In genomic region chr5:1182633-1183423, GRCh38 we compare ENCODE assay signal across 15 cellular contexts. TPM values are rescaled to one million over a fixed set of nuclear protein-coding genes. Genes with fewer than 3 reads are reported as not detected.
DNase-seq lines count a peak whose midpoint lies in the region; ATAC-seq, FAIRE-seq and TF ChIP-seq lines count a peak whose summit lies in the region.
"Had no signal": no experiment of that assay in that cellular context is flagged by ENCODE, and none has a peak within 500 bp of the region (broad histone marks: within the 10 kb centered on the region; RNA-seq: fewer than 3 reads in every experiment).

No MANE protein-coding gene starts in this region.

- H3K79me2 ChIP-seq in neural progenitor cell (ENCODE audit: low read depth) = no peaks in the 10 kb centered on the region

- H3K27me3 Mint-ChIP-seq in neural progenitor cell (ENCODE audit: insufficient read depth, low read depth) = no peaks in the 10 kb centered on the region
- H3K27me3 Mint-ChIP-seq in activated T-helper 2 cell treated with anti-CD3 and anti-CD28 coated beads, Interferon-gamma antibody, Interleukin-2, Interleukin-4, amounts not matched to agents 10 μg/mL and 5 μg/mL and 100 μg/mL, durations not matched to agents 14 hours and 24 hours and 36 hours (ENCODE audit: low read depth) = no peaks in the 10 kb centered on the region
- no peaks in the 10 kb centered on the region for H3K27me3 Mint-ChIP-seq in stimulated activated naive B cell treated with anti-CD40 and anti-IgM and Interleukin-4, amounts not matched to agents 10 μg/mL and 1 μg/mL and 100 μg/mL, for 72 hours
- H3K27me3 Mint-ChIP-seq: activated CD8-positive, alpha-beta T cell treated with anti-CD3 and anti-CD28 coated beads for 36 hours; activated naive CD8-positive, alpha-beta T cell had no signal

- H3K36me3 ChIP-seq in BLaER1 = no peaks in the 10 kb centered on the region
- no peaks in the 10 kb centered on the region for H3K36me3 ChIP-seq in neural progenitor cell

- H3K36me3 Mint-ChIP-seq in neural progenitor cell = no peaks in the 10 kb centered on the region
- no peaks in the 10 kb centered on the region for H3K36me3 Mint-ChIP-seq in activated T-helper 2 cell treated with anti-CD3 and anti-CD28 coated beads, Interferon-gamma antibody, Interleukin-2, Interleukin-4, amounts not matched to agents 10 μg/mL and 5 μg/mL and 100 μg/mL, durations not matched to agents 14 hours and 24 hours and 36 hours (ENCODE audit: low read depth)
- no peaks in the 10 kb centered on the region for H3K36me3 Mint-ChIP-seq in stimulated activated naive B cell treated with anti-CD40 and anti-IgM and Interleukin-4, amounts not matched to agents 10 μg/mL and 1 μg/mL and 100 μg/mL, for 72 hours
- H3K36me3 Mint-ChIP-seq: activated naive CD8-positive, alpha-beta T cell had no signal

- H4K20me1 ChIP-seq in BLaER1 (no peaks in the 10 kb centered on the region; the same call in 1 of the 2 replicates), neural progenitor cell (ENCODE audit: low read depth) (no peaks in the 10 kb centered on the region)

- H2AFZ ChIP-seq in neural progenitor cell (replicated peaks) = no peak overlapping the region

- peak; percentile 99 for DNase-seq in SK-MEL-5 (ENCODE audit: low read depth, low spot score)
- DNase-seq in right cardiac atrium = peak; percentile 10 to 53 (median 33)
- no peak for DNase-seq in neural progenitor cell (ENCODE audit: low spot score)
- DNase-seq in activated T-helper 2 cell treated with anti-CD3 and anti-CD28 coated beads, Interferon-gamma antibody, Interleukin-2, Interleukin-4, amounts not matched to agents 10 μg/mL and 5 μg/mL and 100 μg/mL, durations not matched to agents 14 hours and 24 hours and 36 hours (ENCODE audit: low spot score) = no peak
- no peak for DNase-seq in RCC 7860 (ENCODE audit: low spot score)
- DNase-seq in stimulated activated naive B cell treated with anti-CD40 and anti-IgM and Interleukin-4, amounts not matched to agents 10 μg/mL and 1 μg/mL and 100 μg/mL, for 72 hours = no peak
- no peak for DNase-seq in NAMALWA (ENCODE audit: low spot score)
- DNase-seq: activated CD8-positive, alpha-beta T cell treated with anti-CD3 and anti-CD28 coated beads for 36 hours; NCI-H1048; stimulated activated CD4-positive, alpha-beta T cell treated with anti-CD3 and anti-CD28 coated beads, Interleukin-4, amount 100 ng/mL, for 4 hours had no signal

- H3K4me2 ChIP-seq in BLaER1 (peak overlapping the region; percentile 14; the same call in 1 of the 2 replicates), neural progenitor cell (no peak overlapping the region)

- 42% methylated on average over 31 of the region's 31 CpGs for WGBS in right cardiac atrium

- H3K9me3 ChIP-seq in BLaER1 (no peaks in the 10 kb centered on the region), right cardiac atrium (ENCODE audit: control insufficient read depth, low read length) (no peaks in the 10 kb centered on the region), neural progenitor cell (ENCODE audit: low read depth) (no peaks in the 10 kb centered on the region)

- H3K27me3 ChIP-seq in BLaER1 (peaks cover 7% of the 10 kb centered on the region; the same call in 1 of the 2 replicates), right cardiac atrium (ENCODE audit: control insufficient read depth, insufficient read depth) (no peaks in the 10 kb centered on the region), neural progenitor cell (no peaks in the 10 kb centered on the region)

- no peak overlapping the region for H3K4me3 ChIP-seq in BLaER1
- H3K4me3 ChIP-seq in right cardiac atrium (ENCODE audit: low read length) = no peak overlapping the region
- H3K4me3 ChIP-seq in neural progenitor cell = no peak overlapping the region

- H3K27ac Mint-ChIP-seq in neural progenitor cell = peak overlapping the region; percentile 77
- H3K27ac Mint-ChIP-seq in activated T-helper 2 cell treated with anti-CD3 and anti-CD28 coated beads, Interferon-gamma antibody, Interleukin-2, Interleukin-4, amounts not matched to agents 10 μg/mL and 5 μg/mL and 100 μg/mL, durations not matched to agents 14 hours and 24 hours and 36 hours = no peak overlapping the region
- no peak overlapping the region for H3K27ac Mint-ChIP-seq in stimulated activated naive B cell treated with anti-CD40 and anti-IgM and Interleukin-4, amounts not matched to agents 10 μg/mL and 1 μg/mL and 100 μg/mL, for 72 hours
- H3K27ac Mint-ChIP-seq: activated CD8-positive, alpha-beta T cell treated with anti-CD3 and anti-CD28 coated beads for 36 hours; activated naive CD8-positive, alpha-beta T cell had no signal

- H3F3A ChIP-seq in neural progenitor cell (ENCODE audit: low read depth) = no peaks in the 10 kb centered on the region

- no peak for FAIRE-seq in RCC 7860 (lab: Jason Lieb, UNC)
- FAIRE-seq: endometrium had no signal

- H3K4me1 ChIP-seq in BLaER1 (peaks cover 6% of the 10 kb centered on the region; the same call in 1 of the 2 replicates), right cardiac atrium (ENCODE audit: control insufficient read depth, insufficient read depth, low read length) (no peaks in the 10 kb centered on the region), neural progenitor cell (peaks cover 5% of the 10 kb centered on the region)

- peaks cover 10% of the 10 kb centered on the region for H3K4me1 Mint-ChIP-seq in neural progenitor cell
- H3K4me1 Mint-ChIP-seq in activated T-helper 2 cell treated with anti-CD3 and anti-CD28 coated beads, Interferon-gamma antibody, Interleukin-2, Interleukin-4, amounts not matched to agents 10 μg/mL and 5 μg/mL and 100 μg/mL, durations not matched to agents 14 hours and 24 hours and 36 hours (ENCODE audit: low read depth) = no peaks in the 10 kb centered on the region
- no peaks in the 10 kb centered on the region for H3K4me1 Mint-ChIP-seq in stimulated activated naive B cell treated with anti-CD40 and anti-IgM and Interleukin-4, amounts not matched to agents 10 μg/mL and 1 μg/mL and 100 μg/mL, for 72 hours

- H3K27ac ChIP-seq in BLaER1 (no peak overlapping the region), right cardiac atrium (ENCODE audit: low read length) (no peak overlapping the region), neural progenitor cell (no peak overlapping the region)

- no peak overlapping the region for H3K4me3 Mint-ChIP-seq in neural progenitor cell
- no peak overlapping the region for H3K4me3 Mint-ChIP-seq in activated T-helper 2 cell treated with anti-CD3 and anti-CD28 coated beads, Interferon-gamma antibody, Interleukin-2, Interleukin-4, amounts not matched to agents 10 μg/mL and 5 μg/mL and 100 μg/mL, durations not matched to agents 14 hours and 24 hours and 36 hours (ENCODE audit: low read depth)
- no peak overlapping the region for H3K4me3 Mint-ChIP-seq in stimulated activated naive B cell treated with anti-CD40 and anti-IgM and Interleukin-4, amounts not matched to agents 10 μg/mL and 1 μg/mL and 100 μg/mL, for 72 hours
- H3K4me3 Mint-ChIP-seq: activated CD8-positive, alpha-beta T cell treated with anti-CD3 and anti-CD28 coated beads for 36 hours; activated naive CD8-positive, alpha-beta T cell had no signal

- TF ChIP-seq CTCF in neural progenitor cell (IDR thresholded peaks at IDR 0.05) = no peak

- in situ Hi-C loops in SK-MEL-5 (cut with HindIII; ENCODE audit: low pct_unique_long_range_greater_than_20kb, low sequenced_read_pairs) = no loop called here

- peak in 1 of 2 donors; percentile 28 for ATAC-seq in right cardiac atrium
- ATAC-seq in stimulated activated naive B cell treated with anti-CD40 and anti-IgM and Interleukin-4, amounts not matched to agents 10 μg/mL and 1 μg/mL and 100 μg/mL, for 72 hours (replicated peaks) = no peak
- ATAC-seq: activated CD8-positive, alpha-beta T cell treated with anti-CD3 and anti-CD28 coated beads for 36 hours had no signal

- H3K9ac ChIP-seq in BLaER1 (no peak overlapping the region), neural progenitor cell (no peak overlapping the region)

- intact Hi-C loops in right cardiac atrium (cut with DNase I) = no loop called here
- intact Hi-C loops in activated T-helper 2 cell treated with anti-CD3 and anti-CD28 coated beads, Interferon-gamma antibody, Interleukin-2, Interleukin-4, amounts not matched to agents 10 μg/mL and 5 μg/mL and 100 μg/mL, durations not matched to agents 14 hours and 24 hours and 36 hours (cut with micrococcal nuclease) = no loop called here

- H3K9me3 Mint-ChIP-seq in neural progenitor cell = no peaks in the 10 kb centered on the region
- no peaks in the 10 kb centered on the region for H3K9me3 Mint-ChIP-seq in activated T-helper 2 cell treated with anti-CD3 and anti-CD28 coated beads, Interferon-gamma antibody, Interleukin-2, Interleukin-4, amounts not matched to agents 10 μg/mL and 5 μg/mL and 100 μg/mL, durations not matched to agents 14 hours and 24 hours and 36 hours
- H3K9me3 Mint-ChIP-seq in stimulated activated naive B cell treated with anti-CD40 and anti-IgM and Interleukin-4, amounts not matched to agents 10 μg/mL and 1 μg/mL and 100 μg/mL, for 72 hours = no peaks in the 10 kb centered on the region
- H3K9me3 Mint-ChIP-seq: activated CD8-positive, alpha-beta T cell treated with anti-CD3 and anti-CD28 coated beads for 36 hours had no signal

RNA-seq across cellular contexts. Expression of gene SLC6A19, which starts 18.6 kb away (rescaled TPM):
- total RNA-seq in SK-MEL-5 (2014; rRNA removed; shearing (Covaris generic)) = not detected in 2 replicates
- not detected in 2 replicates for polyA plus RNA-seq in SK-MEL-5 (2015; cell fraction: cytosol; rRNA removed)
- not detected in 2 replicates for polyA plus RNA-seq in SK-MEL-5 (2015; cell fraction: nucleus; rRNA removed)
- total RNA-seq in right cardiac atrium (not detected), neural progenitor cell (ENCODE audit: low replicate concordance) (not detected in 2 replicates)
- polyA plus RNA-seq in right cardiac atrium = not detected
- total RNA-seq in activated T-helper 2 cell treated with anti-CD3 and anti-CD28 coated beads, Interferon-gamma antibody, Interleukin-2, Interleukin-4, amounts not matched to agents 10 μg/mL and 5 μg/mL and 100 μg/mL, durations not matched to agents 14 hours and 24 hours and 36 hours = not detected in 2 replicates
- total RNA-seq: activated CD8-positive, alpha-beta T cell treated with anti-CD3 and anti-CD28 coated beads for 36 hours; omental fat pad; subcutaneous adipose tissue had no signal

RNA-seq across cellular contexts. Expression of gene SLC6A18, which starts 42.4 kb away (rescaled TPM):
- not detected in 2 replicates for total RNA-seq in SK-MEL-5 (2014; rRNA removed; shearing (Covaris generic))
- not detected in 2 replicates for polyA plus RNA-seq in SK-MEL-5 (2015; cell fraction: cytosol; rRNA removed)
- polyA plus RNA-seq in SK-MEL-5 (2015; cell fraction: nucleus; rRNA removed) = not detected in 2 replicates
- not detected for total RNA-seq in right cardiac atrium
- not detected for polyA plus RNA-seq in right cardiac atrium
- not detected in 2 replicates for total RNA-seq in neural progenitor cell (ENCODE audit: low replicate concordance)
- not detected in 2 replicates for total RNA-seq in activated T-helper 2 cell treated with anti-CD3 and anti-CD28 coated beads, Interferon-gamma antibody, Interleukin-2, Interleukin-4, amounts not matched to agents 10 μg/mL and 5 μg/mL and 100 μg/mL, durations not matched to agents 14 hours and 24 hours and 36 hours
- total RNA-seq: activated CD8-positive, alpha-beta T cell treated with anti-CD3 and anti-CD28 coated beads for 36 hours; omental fat pad; subcutaneous adipose tissue had no signal

Comparison
In these comparisons a context has a peak if more than half of its experiments do, and no peak if none do; other contexts are left out.
1. DNase-seq: peak in SK-MEL-5 (single experiment) and right cardiac atrium (3 of 3); none in neural progenitor cell (single experiment), activated T-helper 2 cell treated with anti-CD3 and anti-CD28 coated beads, Interferon-gamma antibody, Interleukin-2, Interleukin-4, amounts not matched to agents 10 μg/mL and 5 μg/mL and 100 μg/mL, durations not matched to agents 14 hours and 24 hours and 36 hours (single experiment), RCC 7860 (single experiment), stimulated activated naive B cell treated with anti-CD40 and anti-IgM and Interleukin-4, amounts not matched to agents 10 μg/mL and 1 μg/mL and 100 μg/mL, for 72 hours (single experiment) and NAMALWA (single experiment).